Comparison of ENCODE assay signal across 18 cellular contexts in genomic region chr18:4134691-4135090, GRCh38.
"Had no signal": no experiment of that assay in that cellular context is flagged by ENCODE, and none has a peak within 500 bp of the region (broad histone marks: within the 10 kb centered on the region; RNA-seq: fewer than 3 reads in every experiment).

No MANE protein-coding gene starts in this region.

- ATAC-seq: activated CD4-positive, CD25-positive, alpha-beta regulatory T cell treated with anti-CD3 and anti-CD28 coated beads, Interleukin-2, amount 50 U/mL, for 24 hours; foreskin keratinocyte; left lobe of liver; mucosa of descending colon; naive thymus-derived CD4-positive, alpha-beta T cell; stimulated activated naive CD8-positive, alpha-beta T cell treated with anti-CD3 and anti-CD28 coated beads, Interleukin-15, amount 100 ng/mL, for 72 hours had no signal

- H3K9ac ChIP-seq: parathyroid adenoma had no signal

- H3K27me3 ChIP-seq: ascending aorta, foreskin keratinocyte, neutrophil, testis, upper lobe of left lung had no signal

- H3K4me3 Mint-ChIP-seq: activated naive CD4-positive, alpha-beta T cell treated with anti-CD3 and anti-CD28 coated beads, Interleukin-2, amount 10 ng/mL, durations not matched to agents 7 days and 5 days; dendritic cell treated with granulocyte-macrophage colony-stimulating factor and Interleukin-4, amounts not matched to agents 40 ng/mL and 50 ng/mL, for 4 days; naive thymus-derived CD4-positive, alpha-beta T cell; stimulated activated naive CD8-positive, alpha-beta T cell treated with anti-CD3 and anti-CD28 coated beads, Interleukin-15, amount 100 ng/mL, for 72 hours; T-helper 2 cell treated with Interferon-gamma antibody and Interleukin-4, amounts not matched to agents 5 μg/mL and 100 μg/mL, for 36 hours had no signal

- H3K4me1 ChIP-seq: ascending aorta, foreskin keratinocyte, parathyroid adenoma, testis, upper lobe of left lung had no signal

- H3K4me3 ChIP-seq: ascending aorta, mucosa of descending colon, testis, upper lobe of left lung had no signal

- H3K27me3 Mint-ChIP-seq: activated naive CD4-positive, alpha-beta T cell treated with anti-CD3 and anti-CD28 coated beads, Interleukin-2, amount 10 ng/mL, durations not matched to agents 7 days and 5 days; stimulated activated naive CD8-positive, alpha-beta T cell treated with anti-CD3 and anti-CD28 coated beads, Interleukin-15, amount 100 ng/mL, for 72 hours had no signal

- H3K9me3 Mint-ChIP-seq: activated naive CD4-positive, alpha-beta T cell treated with anti-CD3 and anti-CD28 coated beads, Interleukin-2, amount 10 ng/mL, durations not matched to agents 7 days and 5 days; activated T-helper 2 cell treated with anti-CD3 and anti-CD28 coated beads, Interferon-gamma antibody, Interleukin-2, Interleukin-4, amounts not matched to agents 10 μg/mL and 5 μg/mL and 100 μg/mL, durations not matched to agents 14 hours and 24 hours and 36 hours; dendritic cell treated with granulocyte-macrophage colony-stimulating factor and Interleukin-4, amounts not matched to agents 40 ng/mL and 50 ng/mL, for 4 days; T-helper 2 cell treated with Interferon-gamma antibody and Interleukin-4, amounts not matched to agents 5 μg/mL and 100 μg/mL, for 36 hours had no signal

- DNase-seq: activated naive CD4-positive, alpha-beta T cell treated with anti-CD3 and anti-CD28 coated beads, Interleukin-2, amount 10 ng/mL, durations not matched to agents 7 days and 5 days; effector memory CD4-positive, alpha-beta T cell; head of caudate nucleus; mucosa of descending colon; naive thymus-derived CD4-positive, alpha-beta T cell; stimulated activated CD4-positive, alpha-beta T cell treated with anti-CD3 and anti-CD28 coated beads, Interleukin-1b, Interleukin-23, amount 100 ng/mL, for 48 hours; stimulated activated naive CD8-positive, alpha-beta T cell treated with anti-CD3 and anti-CD28 coated beads, Interleukin-15, amount 100 ng/mL, for 72 hours; testis; upper lobe of left lung had no signal

- H3K36me3 Mint-ChIP-seq: activated naive CD4-positive, alpha-beta T cell treated with anti-CD3 and anti-CD28 coated beads, Interleukin-2, amount 10 ng/mL, durations not matched to agents 7 days and 5 days; naive thymus-derived CD4-positive, alpha-beta T cell had no signal

- H3K27ac ChIP-seq: ascending aorta, foreskin keratinocyte, neutrophil, parathyroid adenoma, testis, upper lobe of left lung had no signal

- H3K27ac Mint-ChIP-seq: activated naive CD4-positive, alpha-beta T cell treated with anti-CD3 and anti-CD28 coated beads, Interleukin-2, amount 10 ng/mL, durations not matched to agents 7 days and 5 days; activated T-helper 2 cell treated with anti-CD3 and anti-CD28 coated beads, Interferon-gamma antibody, Interleukin-2, Interleukin-4, amounts not matched to agents 10 μg/mL and 5 μg/mL and 100 μg/mL, durations not matched to agents 14 hours and 24 hours and 36 hours; dendritic cell treated with granulocyte-macrophage colony-stimulating factor and Interleukin-4, amounts not matched to agents 40 ng/mL and 50 ng/mL, for 4 days; naive thymus-derived CD4-positive, alpha-beta T cell; stimulated activated naive CD8-positive, alpha-beta T cell treated with anti-CD3 and anti-CD28 coated beads, Interleukin-15, amount 100 ng/mL, for 72 hours; T-helper 2 cell treated with Interferon-gamma antibody and Interleukin-4, amounts not matched to agents 5 μg/mL and 100 μg/mL, for 36 hours had no signal

- H3K4me1 Mint-ChIP-seq: activated naive CD4-positive, alpha-beta T cell treated with anti-CD3 and anti-CD28 coated beads, Interleukin-2, amount 10 ng/mL, durations not matched to agents 7 days and 5 days; naive thymus-derived CD4-positive, alpha-beta T cell; stimulated activated naive CD8-positive, alpha-beta T cell treated with anti-CD3 and anti-CD28 coated beads, Interleukin-15, amount 100 ng/mL, for 72 hours had no signal

- H3K9me3 ChIP-seq: ascending aorta, mucosa of descending colon, neutrophil, testis, upper lobe of left lung had no signal

- H3K36me3 ChIP-seq: ascending aorta, neutrophil, upper lobe of left lung had no signal
